Comparison of ENCODE assay signal across 10 cellular contexts in the genomic region with DNA sequence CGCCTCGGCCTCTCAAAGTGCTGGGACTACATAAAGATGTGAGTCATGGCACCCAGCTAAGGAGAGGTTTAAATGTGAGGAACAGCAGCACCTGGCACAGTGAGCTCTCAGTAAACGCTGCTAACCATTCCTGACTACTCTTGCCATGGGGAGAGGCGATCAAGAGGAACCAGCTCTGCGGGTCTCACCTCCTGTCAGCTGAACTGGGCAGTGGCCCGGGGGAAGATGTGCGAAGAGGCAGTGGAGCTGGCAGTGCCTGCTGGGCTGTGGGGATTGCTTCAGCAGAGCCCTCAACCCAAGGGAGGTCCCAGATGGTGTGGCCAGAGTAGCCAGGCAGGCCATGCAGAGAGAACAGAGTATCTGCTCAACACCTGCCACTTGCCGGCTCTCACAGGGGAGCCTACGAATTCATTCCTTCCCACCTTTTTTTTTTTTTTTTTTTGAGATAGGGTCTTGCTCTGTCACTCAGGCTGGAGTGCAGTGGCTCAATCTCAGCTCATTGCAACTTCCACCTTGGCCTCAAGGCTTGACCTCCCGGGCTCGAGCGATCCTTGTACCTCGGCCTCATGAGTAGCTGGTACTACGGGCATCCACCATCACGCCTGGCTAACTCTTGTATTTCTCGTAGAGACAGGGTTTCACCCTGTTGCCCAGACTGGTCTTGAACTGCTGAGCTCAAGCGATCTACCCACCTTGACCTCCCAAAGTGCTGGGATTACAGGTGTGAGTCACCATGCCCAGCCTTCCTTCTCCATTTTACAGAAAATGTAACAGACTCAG. TPM values are rescaled to one million over a fixed set of nuclear protein-coding genes. Genes with fewer than 3 reads are reported as not detected.
DNase-seq lines count a peak whose midpoint lies in the region; ATAC-seq and TF ChIP-seq lines count a peak whose summit lies in the region.
"Had no signal": no experiment of that assay in that cellular context is flagged by ENCODE, and none has a peak within 500 bp of the region (broad histone marks: within the 10 kb centered on the region; RNA-seq: fewer than 3 reads in every experiment).

No MANE protein-coding gene starts in this region.

- no peak for TF ChIP-seq POLR2A in right lobe of liver (IDR thresholded peaks at IDR 0.05)

- H3K9me3 Mint-ChIP-seq in T-helper 2 cell treated with Interferon-gamma antibody and Interleukin-4, amounts not matched to agents 5 μg/mL and 100 μg/mL, for 36 hours: no peaks in the 10 kb centered on the region
- H3K9me3 Mint-ChIP-seq: T-helper 1 cell treated with Interleukin-12 subunit alpha and Interleukin-12 subunit beta and Interleukin-4 antibody, amounts not matched to agents 30 μg/mL and 1 μg/mL, for 36 hours had no signal

- peaks cover 7% of the 10 kb centered on the region for H3K4me1 Mint-ChIP-seq in T-helper 2 cell treated with Interferon-gamma antibody and Interleukin-4, amounts not matched to agents 5 μg/mL and 100 μg/mL, for 36 hours (ENCODE audit: low read depth)

- H3K27ac ChIP-seq in C4-2B (peak overlapping the region; percentile 8), PC-9 (peak overlapping the region; percentile 21), right lobe of liver (peak overlapping the region in 2 of 3 donors; percentile 68 to 74)

- TF ChIP-seq CTCF in C4-2B (conservative IDR thresholded peaks at IDR 0.05) (no peak), PC-9 (conservative IDR thresholded peaks at IDR 0.05) (no peak), right lobe of liver (IDR thresholded peaks at IDR 0.05) (no peak)

- CTCF ChIA-PET in PC-9 (lab: Charles Lee): interaction anchor here (0.6 to 0.9 kb wide), 5 partner anchors 18 to 924 kb away, joined by 3 to 5 read pairs (median 3); no protein-coding TSS in a partner anchor

- H2AFZ ChIP-seq in PC-9: no peak overlapping the region

- H3K4me1 ChIP-seq in PC-9 (replicated peaks; ENCODE audit: insufficient read depth) (peaks cover 47% of the 10 kb centered on the region), right lobe of liver (peaks cover 0 to 43% (median 19%) of the 10 kb centered on the region in 4 donors)

- H3K27me3 ChIP-seq in PC-9 (ENCODE audit: insufficient read depth, low read depth) (no peaks in the 10 kb centered on the region), right lobe of liver (no peaks in the 10 kb centered on the region)
- H3K27me3 ChIP-seq: adrenal gland had no signal

- H3K4me3 ChIP-seq in PC-9 (no peak overlapping the region), right lobe of liver (no peak overlapping the region)
- H3K4me3 ChIP-seq: adrenal gland had no signal

- peaks cover 41% of the 10 kb centered on the region for H3K36me3 Mint-ChIP-seq in T-helper 2 cell treated with Interferon-gamma antibody and Interleukin-4, amounts not matched to agents 5 μg/mL and 100 μg/mL, for 36 hours (ENCODE audit: low read depth)

- 88% methylated on average over 2 of the region's 17 CpGs for WGBS in right lobe of liver (ENCODE audit: insufficient coverage, low coverage, low lambda C conversion rate, missing lambda C conversion rate)

- no peak overlapping the region for H3K27ac Mint-ChIP-seq in T-helper 2 cell treated with Interferon-gamma antibody and Interleukin-4, amounts not matched to agents 5 μg/mL and 100 μg/mL, for 36 hours
- H3K27ac Mint-ChIP-seq: T-helper 1 cell treated with Interleukin-12 subunit alpha and Interleukin-12 subunit beta and Interleukin-4 antibody, amounts not matched to agents 30 μg/mL and 1 μg/mL, for 36 hours had no signal

- H3K4me2 ChIP-seq in PC-9: no peak overlapping the region

- intact Hi-C loops in PC-9 (cut with micrococcal nuclease; ENCODE audit: unreplicated experiment): loop anchor here (2.0 kb wide), 1 partner anchor 31 kb away; a partner anchor contains a TSS
- intact Hi-C loops in right lobe of liver (cut with DNase I): no loop called here

- H3K9me3 ChIP-seq in PC-9 (ENCODE audit: insufficient read depth, low read depth) (no peaks in the 10 kb centered on the region), right lobe of liver (no peaks in the 10 kb centered on the region)
- H3K9me3 ChIP-seq: adrenal gland had no signal

- no peaks in the 10 kb centered on the region for H3K9me2 ChIP-seq in PC-9 (ENCODE audit: insufficient read depth)

- POLR2A ChIA-PET in PC-9 (lab: Charles Lee; ENCODE audit: unreplicated experiment): interaction anchor here (0.6 kb wide), 2 partner anchors 30 to 48 kb away, joined by 3 to 5 read pairs; a partner anchor contains a TSS

- H4K20me1 ChIP-seq in PC-9 (ENCODE audit: insufficient read depth): no peaks in the 10 kb centered on the region

- BruUV-seq in PC-9 (replicated peaks; lab: Mats Ljungman, UMichigan): no TSS peak

- no peak overlapping the region for H3K4me3 Mint-ChIP-seq in T-helper 2 cell treated with Interferon-gamma antibody and Interleukin-4, amounts not matched to agents 5 μg/mL and 100 μg/mL, for 36 hours
- H3K4me3 Mint-ChIP-seq: T-helper 1 cell treated with Interleukin-12 subunit alpha and Interleukin-12 subunit beta and Interleukin-4 antibody, amounts not matched to agents 30 μg/mL and 1 μg/mL, for 36 hours had no signal

- H3K36me3 ChIP-seq in PC-9 (ENCODE audit: low read depth): peaks cover 37% of the 10 kb centered on the region
- peaks cover 0 to 33% (median 4%) of the 10 kb centered on the region in 4 donors for H3K36me3 ChIP-seq in right lobe of liver

- H3K27me3 Mint-ChIP-seq in T-helper 2 cell treated with Interferon-gamma antibody and Interleukin-4, amounts not matched to agents 5 μg/mL and 100 μg/mL, for 36 hours (ENCODE audit: low read depth): no peaks in the 10 kb centered on the region

- H3K79me2 ChIP-seq in PC-9 (ENCODE audit: low read depth): peaks cover 5% of the 10 kb centered on the region; the same call in 1 of the 2 replicates

- ATAC-seq in right lobe of liver: no peak

- DNase-seq in PC-9 (peak; percentile 68 to 92), right lobe of liver (peak in 1 of 3 donors; percentile 46), GM19240 (ENCODE audit: insufficient read length, low spot score) (no peak)
- no peak for DNase-seq in T-helper 2 cell treated with Interferon-gamma antibody and Interleukin-4, amounts not matched to agents 5 μg/mL and 100 μg/mL, for 36 hours (ENCODE audit: low spot score)
- DNase-seq in stimulated activated naive CD4-positive, alpha-beta T cell (lab: John Stamatoyannopoulos, UW): no peak
- DNase-seq: NCI-H2171 had no signal

- H3F3A ChIP-seq in PC-9 (ENCODE audit: insufficient read depth, low read depth): peaks cover 52% of the 10 kb centered on the region

RNA-seq across cellular contexts. Expression of a gene that starts 6.8 kb away (rescaled TPM):
- total RNA-seq in PC-9 (2021) (58.8 and 59.1 TPM in 2 replicates), right lobe of liver (10 to 100 TPM in 5 of 6 experiments, 1 to 10 TPM in 1; 8.7 to 22.9 (median 14.6) TPM)

RNA-seq across cellular contexts. Expression of a gene that starts 10.1 kb away (rescaled TPM):
- total RNA-seq in PC-9 (2021) (4.2 and 9.7 TPM in 2 replicates), right lobe of liver (under 1 TPM in 3 of 6 experiments, not detected in 3; 0.31 to 0.56 (median 0.46) TPM)

RNA-seq across cellular contexts. Expression of a gene that starts 28.7 kb away (rescaled TPM):
- total RNA-seq in PC-9 (2021) (0.33 and 0.98 TPM in 2 replicates), right lobe of liver (10 to 100 TPM in 4 of 6 experiments, 1 to 10 TPM in 2; 7.8 to 37.8 (median 14.3) TPM)
- total RNA-seq: M059J had no signal

RNA-seq across cellular contexts. Expression of a gene that starts 31.0 kb away (rescaled TPM):
- total RNA-seq in PC-9 (2021) (65.6 and 70.7 TPM in 2 replicates), right lobe of liver (10 to 100 TPM; 30.7 to 48.1 (median 36.9) TPM)

RNA-seq across cellular contexts. Expression of a gene that starts 47.9 kb away (rescaled TPM):
- total RNA-seq in PC-9 (2021): 217 and 249 TPM in 2 replicates
- total RNA-seq in right lobe of liver: 10 to 100 TPM; 36.4 to 73.4 (median 57.3) TPM

Comparison
In these comparisons a context has a peak if more than half of its experiments do, and no peak if none do; other contexts are left out.
1. H3K27ac ChIP-seq: peak in every context shown above with its lines; median percentile 71 in right lobe of liver; 21 in PC-9; 8 in C4-2B.
2. DNase-seq: peak in PC-9 (2 of 2); none in GM19240 (single experiment), T-helper 2 cell treated with Interferon-gamma antibody and Interleukin-4, amounts not matched to agents 5 μg/mL and 100 μg/mL, for 36 hours (single experiment) and stimulated activated naive CD4-positive, alpha-beta T cell (0 of 6).